In genomic region chr16:85308585-85309540, GRCh38 we compare ENCODE assay signal across 10 cellular contexts.
DNase-seq lines count a peak whose midpoint lies in the region; ATAC-seq and TF ChIP-seq lines count a peak whose summit lies in the region.
"Had no signal": no experiment of that assay in that cellular context is flagged by ENCODE, and none has a peak within 500 bp of the region (broad histone marks: within the 10 kb centered on the region; RNA-seq: fewer than 3 reads in every experiment).

No MANE protein-coding gene starts in this region.

- H3K4me3 ChIP-seq in HL-60 (replicated peaks; ENCODE audit: insufficient read depth, low read length), result no peak overlapping the region

- no peaks in the 10 kb centered on the region for H3K27me3 ChIP-seq in HL-60 (ENCODE audit: insufficient read depth, poor library complexity, severe bottlenecking)

- peaks cover 5 to 25% (median 25%) of the 10 kb centered on the region in 3 donors for H3K27me3 Mint-ChIP-seq in CD14-positive monocyte (ENCODE audit: low read depth in 3 of 3)
- peaks cover 3% of the 10 kb centered on the region for H3K27me3 Mint-ChIP-seq in activated B cell treated with CpG ODN at 0.5 μM for 24 hours
- peaks cover 0 to 2% (median 0%) of the 10 kb centered on the region in 5 donors for H3K27me3 Mint-ChIP-seq in naive thymus-derived CD8-positive, alpha-beta T cell

- H3K4me1 Mint-ChIP-seq in CD14-positive monocyte (peaks cover 67% of the 10 kb centered on the region), activated B cell treated with CpG ODN at 0.5 μM for 24 hours (peaks cover 75% of the 10 kb centered on the region)
- peaks cover 35 to 77% (median 76%) of the 10 kb centered on the region in 4 donors for H3K4me1 Mint-ChIP-seq in naive thymus-derived CD8-positive, alpha-beta T cell

- DNase-seq in CD14-positive monocyte (ENCODE audit: low spot score) (no peak), HL-60 (ENCODE audit: low read depth in 1 of 2, low spot score in 1 of 2) (peak in 1 of 2 experiments; percentile 28), activated B cell treated with CpG ODN at 0.5 μM for 24 hours (no peak), NCI-H1092 (lab: John Stamatoyannopoulos, UW) (no peak), head of caudate nucleus (no peak), cerebellar nuclear complex (lab: John Stamatoyannopoulos, UW) (no peak)
- DNase-seq in naive thymus-derived CD8-positive, alpha-beta T cell, result peak in 1 of 10 donors; percentile 21

- CTCF ChIA-PET in activated B cell treated with CpG ODN at 0.5 μM for 24 hours (lab: Charles Lee), result interaction anchor here (0.6 to 2.5 kb wide), 8 partner anchors 9 to 307 kb away, joined by 3 to 8 read pairs (median 3); no protein-coding TSS in a partner anchor

- H3K27ac ChIP-seq in HL-60 (replicated peaks), result peak overlapping the region; percentile 22

- H3K9me3 Mint-ChIP-seq in CD14-positive monocyte, result peaks cover 0 to 2% (median 0%) of the 10 kb centered on the region in 7 donors
- no peaks in the 10 kb centered on the region for H3K9me3 Mint-ChIP-seq in activated B cell treated with CpG ODN at 0.5 μM for 24 hours
- H3K9me3 Mint-ChIP-seq in naive thymus-derived CD8-positive, alpha-beta T cell, result no peaks in the 10 kb centered on the region
- H3K9me3 Mint-ChIP-seq: central memory CD8-positive, alpha-beta T cell had no signal

- TF ChIP-seq CTCF in CD14-positive monocyte (IDR thresholded peaks at IDR 0.05), result no peak
- TF ChIP-seq CTCF in HL-60 (IDR thresholded peaks at IDR 0.05; ENCODE audit: insufficient read depth, low read length), result no peak
- no peak for TF ChIP-seq CTCF in activated B cell treated with CpG ODN at 0.5 μM for 24 hours (IDR thresholded peaks at IDR 0.05)

- H3K27ac Mint-ChIP-seq in CD14-positive monocyte (peak overlapping the region in 5 of 7 donors; percentile 63 to 86 (median 69)), activated B cell treated with CpG ODN at 0.5 μM for 24 hours (peak overlapping the region; percentile 82)
- H3K27ac Mint-ChIP-seq in naive thymus-derived CD8-positive, alpha-beta T cell, result peak overlapping the region; percentile 83 to 94 (median 92)

- intact Hi-C loops in CD14-positive monocyte (cut with micrococcal nuclease), result loop anchor here (10.0 kb wide), 2 partner anchors 246 to 306 kb away; partner anchors contain the start of gene GSE1 (in 2 of the 2)
- intact Hi-C loops in activated B cell treated with CpG ODN at 0.5 μM for 24 hours (cut with micrococcal nuclease), result loop anchor here (5.0 kb wide), 1 partner anchor 448 kb away; no protein-coding TSS in a partner anchor
- intact Hi-C loops in head of caudate nucleus (cut with DNase I), result no loop called here

- H3K36me3 Mint-ChIP-seq in CD14-positive monocyte (peaks cover 0 to 5% of the 10 kb centered on the region in 2 donors), activated B cell treated with CpG ODN at 0.5 μM for 24 hours (ENCODE audit: low read depth) (no peaks in the 10 kb centered on the region)
- no peaks in the 10 kb centered on the region for H3K36me3 Mint-ChIP-seq in naive thymus-derived CD8-positive, alpha-beta T cell

- POLR2A ChIA-PET in activated B cell treated with CpG ODN at 0.5 μM for 24 hours (lab: Charles Lee), result interaction anchor here (0.7 to 4.3 kb wide), 9 partner anchors 53 to 708 kb away, joined by 3 to 17 read pairs (median 5); no protein-coding TSS in a partner anchor
- POLR2A ChIA-PET in naive thymus-derived CD8-positive, alpha-beta T cell (lab: Charles Lee), result interaction anchor here (0.5 to 5.6 kb wide), 11 partner anchors 10 to 462 kb away, joined by 3 to 38 read pairs (median 3); partner anchors contain the start of gene GSE1

- peak overlapping the region; percentile 67 to 78 for H3K4me3 Mint-ChIP-seq in CD14-positive monocyte
- peak overlapping the region; percentile 73 for H3K4me3 Mint-ChIP-seq in activated B cell treated with CpG ODN at 0.5 μM for 24 hours
- H3K4me3 Mint-ChIP-seq in naive thymus-derived CD8-positive, alpha-beta T cell, result peak overlapping the region; percentile 51 to 86 (median 67)
- H3K4me3 Mint-ChIP-seq: central memory CD8-positive, alpha-beta T cell had no signal

- ATAC-seq in activated B cell treated with CpG ODN at 0.5 μM for 24 hours (ENCODE audit: low read depth), result no peak
- no peak for ATAC-seq in naive thymus-derived CD8-positive, alpha-beta T cell
- no peak for ATAC-seq in HG03039 (IDR thresholded peaks at IDR 0.05; ENCODE audit: unreplicated experiment)
- ATAC-seq: esophagus mucosa had no signal
